In genomic region chr9:21294325-21294724, GRCh38 we compare ENCODE assay signal across 12 cellular contexts. TPM values are rescaled to one million over a fixed set of nuclear protein-coding genes. Genes with fewer than 3 reads are reported as not detected.
DNase-seq lines count a peak whose midpoint lies in the region; ATAC-seq, FAIRE-seq and TF ChIP-seq lines count a peak whose summit lies in the region.
"Had no signal": no experiment of that assay in that cellular context is flagged by ENCODE, and none has a peak within 500 bp of the region (broad histone marks: within the 10 kb centered on the region; RNA-seq: fewer than 3 reads in every experiment).

No MANE protein-coding gene starts in this region.

- TF ChIP-seq CTCF in PC-9 (conservative IDR thresholded peaks at IDR 0.05) (no peak), kidney (IDR thresholded peaks at IDR 0.05; ENCODE audit: borderline replicate concordance, extremely low read depth, insufficient read depth) (no peak)

- ATAC-seq in GM18858 (IDR thresholded peaks at IDR 0.05; ENCODE audit: unreplicated experiment) (peak; percentile 59), HG02678 (IDR thresholded peaks at IDR 0.05; ENCODE audit: unreplicated experiment) (peak; percentile 42), HG02973 (IDR thresholded peaks at IDR 0.05; ENCODE audit: unreplicated experiment) (no peak)

- H3K4me1 ChIP-seq in PC-9 (replicated peaks; ENCODE audit: insufficient read depth) (no peaks in the 10 kb centered on the region), kidney (ENCODE audit: control insufficient read depth in 1 of 2, insufficient read depth in 1 of 2, low read depth in 1 of 2, low read length in 2 of 2) (no peaks in the 10 kb centered on the region)
- H3K4me1 ChIP-seq: sigmoid colon, upper lobe of left lung had no signal

- H3K27ac ChIP-seq in PC-9 = peak overlapping the region; percentile 31; the same call in 1 of the 2 replicates
- no peak overlapping the region for H3K27ac ChIP-seq in kidney (ENCODE audit: low read depth in 2 of 2, low read length in 2 of 2)
- H3K27ac ChIP-seq: sigmoid colon, upper lobe of left lung had no signal

- no peaks in the 10 kb centered on the region for H3K9me2 ChIP-seq in PC-9 (ENCODE audit: insufficient read depth)

- H3K9ac ChIP-seq in kidney (ENCODE audit: low read length in 2 of 2) = no peak overlapping the region

- DNase-seq in PC-9 (peak; percentile 51 to 74), kidney tubule cell (ENCODE audit: low spot score) (peak; percentile 94), NCI-H345 treated with DMSO at 0.1 percent for 48 hours (lab: John Stamatoyannopoulos, UW; ENCODE audit: unreplicated experiment) (no peak), NCI-H774 (lab: John Stamatoyannopoulos, UW) (no peak), kidney (no peak)
- DNase-seq: activated naive CD4-positive, alpha-beta T cell treated with anti-CD3 and anti-CD28 coated beads, Interleukin-2, amount 10 ng/mL, durations not matched to agents 7 days and 5 days; sigmoid colon; upper lobe of left lung had no signal

- FAIRE-seq in kidney (lab: Jason Lieb, UNC) = no peak
- FAIRE-seq: G401.6 had no signal

- POLR2A ChIA-PET in PC-9 (lab: Charles Lee; ENCODE audit: unreplicated experiment) = interaction anchor here (0.6 kb wide), 1 partner anchor 140 kb away, joined by 6 read pairs; no protein-coding TSS in a partner anchor

- H2AFZ ChIP-seq in PC-9 = no peak overlapping the region

- no peaks in the 10 kb centered on the region for H3K79me2 ChIP-seq in PC-9 (ENCODE audit: low read depth)

- H3K4me3 ChIP-seq in PC-9 = no peak overlapping the region
- no peak overlapping the region for H3K4me3 ChIP-seq in kidney (ENCODE audit: low read length in 2 of 2)
- H3K4me3 ChIP-seq: sigmoid colon, upper lobe of left lung had no signal

- intact Hi-C loops in PC-9 (cut with micrococcal nuclease; ENCODE audit: unreplicated experiment) (no loop called here), kidney (cut with DNase I) (no loop called here)

- no peaks in the 10 kb centered on the region for H3K27me3 ChIP-seq in PC-9 (ENCODE audit: insufficient read depth, low read depth)
- H3K27me3 ChIP-seq: sigmoid colon, upper lobe of left lung had no signal

- CTCF ChIA-PET in PC-9 (lab: Charles Lee) = no interaction called here

- no peaks in the 10 kb centered on the region for H3F3A ChIP-seq in PC-9 (ENCODE audit: insufficient read depth, low read depth)

- H3K36me3 ChIP-seq in PC-9 (ENCODE audit: low read depth) (no peaks in the 10 kb centered on the region), kidney (ENCODE audit: control insufficient read depth in 1 of 2, insufficient read depth in 2 of 2, low read length in 2 of 2) (no peaks in the 10 kb centered on the region)
- H3K36me3 ChIP-seq: sigmoid colon, upper lobe of left lung had no signal

- no TSS peak for BruUV-seq in PC-9 (replicated peaks; lab: Mats Ljungman, UMichigan)

- H4K20me1 ChIP-seq in PC-9 (ENCODE audit: insufficient read depth) = no peaks in the 10 kb centered on the region

- H3K4me2 ChIP-seq in PC-9 = no peak overlapping the region

- H3K9me3 ChIP-seq in PC-9 (ENCODE audit: insufficient read depth, low read depth) (no peaks in the 10 kb centered on the region), kidney (ENCODE audit: control insufficient read depth in 1 of 2, low read length in 2 of 2) (no peaks in the 10 kb centered on the region)
- H3K9me3 ChIP-seq: sigmoid colon, upper lobe of left lung had no signal

RNA-seq across cellular contexts. Expression of gene IFNA5, which starts 10.8 kb away (rescaled TPM):
- total RNA-seq in PC-9 (2021) (not detected in 2 replicates), kidney (not detected)
- not detected for polyA plus RNA-seq in kidney (ENCODE audit: insufficient read depth, low read depth, low replicate concordance)
- total RNA-seq: sigmoid colon had no signal
- polyA plus RNA-seq: sigmoid colon had no signal

RNA-seq across cellular contexts. Expression of gene KLHL9, which starts 40.9 kb away (rescaled TPM):
- total RNA-seq in PC-9 (2021) = 9.1 and 10.5 TPM in 2 replicates
- 30.5 TPM for total RNA-seq in kidney
- 10.4 TPM for polyA plus RNA-seq in kidney (ENCODE audit: insufficient read depth, low read depth, low replicate concordance)

RNA-seq across cellular contexts. Expression of gene IFNA14, which starts 54.5 kb away (rescaled TPM):
- total RNA-seq in PC-9 (2021) (not detected in 2 replicates), kidney (not detected)
- polyA plus RNA-seq in kidney (ENCODE audit: insufficient read depth, low read depth, low replicate concordance) = not detected
- total RNA-seq: sigmoid colon, upper lobe of left lung had no signal
- polyA plus RNA-seq: sigmoid colon had no signal

RNA-seq across cellular contexts. Expression of gene IFNA6, which starts 56.4 kb away (rescaled TPM):
- total RNA-seq in PC-9 (2021) (not detected in 2 replicates), kidney (not detected)
- polyA plus RNA-seq in kidney (ENCODE audit: insufficient read depth, low read depth, low replicate concordance) = not detected
- total RNA-seq: sigmoid colon, upper lobe of left lung had no signal
- polyA plus RNA-seq: sigmoid colon had no signal

Comparison
In these comparisons a context has a peak if more than half of its experiments do, and no peak if none do; other contexts are left out.
1. DNase-seq: peak in PC-9 (2 of 2) and kidney tubule cell (single experiment); none in NCI-H345 treated with DMSO at 0.1 percent for 48 hours (single experiment), NCI-H774 (single experiment) and kidney (single experiment).